ENCODE assay signal across 8 cellular contexts in the genomic region with DNA sequence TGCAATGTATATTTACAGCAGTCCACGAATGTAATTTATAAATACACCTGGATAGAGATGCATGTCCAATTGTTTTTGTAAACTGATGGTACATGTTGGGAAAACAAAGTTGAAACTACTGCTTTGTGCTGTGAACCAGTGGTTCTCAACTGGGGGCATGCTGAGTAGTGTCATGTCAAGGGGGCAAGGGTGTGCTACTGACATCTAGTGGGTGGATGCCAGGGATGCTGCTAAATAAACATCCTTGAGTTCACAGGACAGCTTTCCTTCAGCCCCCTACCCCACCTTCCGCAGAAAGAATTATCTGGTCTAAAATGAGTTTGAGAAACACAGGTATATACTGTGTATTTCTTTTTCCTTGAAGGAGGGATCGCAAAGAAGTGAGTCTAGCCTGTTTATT.
DNase-seq lines count a peak whose midpoint lies in the region; ATAC-seq, FAIRE-seq and TF ChIP-seq lines count a peak whose summit lies in the region.

No MANE protein-coding gene starts in this region.

- peak; percentile 76 for ATAC-seq in HG03342 (IDR thresholded peaks at IDR 0.05; ENCODE audit: unreplicated experiment)

- no peak for FAIRE-seq in RCC 7860 (lab: Jason Lieb, UNC)

- H3K27ac ChIP-seq in Peyer's patch: no peak overlapping the region

- H3K27me3 ChIP-seq in Peyer's patch: no peaks in the 10 kb centered on the region

- H3K4me3 ChIP-seq in Peyer's patch: no peak overlapping the region

- peak in 3 of 6 experiments; percentile 30 to 47 (median 38) for TF ChIP-seq CTCF in Peyer's patch (IDR thresholded peaks at IDR 0.05)

- no peaks in the 10 kb centered on the region for H3K9me3 ChIP-seq in Peyer's patch

- no peaks in the 10 kb centered on the region for H3K36me3 ChIP-seq in Peyer's patch

- DNase-seq in DMS53 (lab: John Stamatoyannopoulos, UW): peak; percentile 42
- DNase-seq in DMS53 treated with DMSO at 0.1 percent for 48 hours (lab: John Stamatoyannopoulos, UW; ENCODE audit: unreplicated experiment): no peak
- DNase-seq in RCC 7860 (ENCODE audit: low spot score): peak; percentile 21
- peak; percentile 50 for DNase-seq in glomerular visceral epithelial cell (ENCODE audit: extremely low spot score)
- peak; percentile 40 for DNase-seq in superior temporal gyrus (ENCODE audit: extremely low spot score)
- no peak for DNase-seq in activated CD4-positive, alpha-beta T cell treated with anti-CD3 and anti-CD28 coated beads, Interleukin-2, amount 50 U/mL, for 48 hours
- no peak for DNase-seq in Peyer's patch

- H3K4me1 ChIP-seq in Peyer's patch: no peaks in the 10 kb centered on the region

- TF ChIP-seq POLR2A in Peyer's patch (IDR thresholded peaks at IDR 0.05): no peak

Comparison
In these comparisons a context has a peak if more than half of its experiments do, and no peak if none do; other contexts are left out.
1. DNase-seq: peak in DMS53 (single experiment), RCC 7860 (single experiment), glomerular visceral epithelial cell (single experiment) and superior temporal gyrus (single experiment); none in DMS53 treated with DMSO at 0.1 percent for 48 hours (single experiment), activated CD4-positive, alpha-beta T cell treated with anti-CD3 and anti-CD28 coated beads, Interleukin-2, amount 50 U/mL, for 48 hours (0 of 2) and Peyer's patch (0 of 3).